In the genomic region with DNA sequence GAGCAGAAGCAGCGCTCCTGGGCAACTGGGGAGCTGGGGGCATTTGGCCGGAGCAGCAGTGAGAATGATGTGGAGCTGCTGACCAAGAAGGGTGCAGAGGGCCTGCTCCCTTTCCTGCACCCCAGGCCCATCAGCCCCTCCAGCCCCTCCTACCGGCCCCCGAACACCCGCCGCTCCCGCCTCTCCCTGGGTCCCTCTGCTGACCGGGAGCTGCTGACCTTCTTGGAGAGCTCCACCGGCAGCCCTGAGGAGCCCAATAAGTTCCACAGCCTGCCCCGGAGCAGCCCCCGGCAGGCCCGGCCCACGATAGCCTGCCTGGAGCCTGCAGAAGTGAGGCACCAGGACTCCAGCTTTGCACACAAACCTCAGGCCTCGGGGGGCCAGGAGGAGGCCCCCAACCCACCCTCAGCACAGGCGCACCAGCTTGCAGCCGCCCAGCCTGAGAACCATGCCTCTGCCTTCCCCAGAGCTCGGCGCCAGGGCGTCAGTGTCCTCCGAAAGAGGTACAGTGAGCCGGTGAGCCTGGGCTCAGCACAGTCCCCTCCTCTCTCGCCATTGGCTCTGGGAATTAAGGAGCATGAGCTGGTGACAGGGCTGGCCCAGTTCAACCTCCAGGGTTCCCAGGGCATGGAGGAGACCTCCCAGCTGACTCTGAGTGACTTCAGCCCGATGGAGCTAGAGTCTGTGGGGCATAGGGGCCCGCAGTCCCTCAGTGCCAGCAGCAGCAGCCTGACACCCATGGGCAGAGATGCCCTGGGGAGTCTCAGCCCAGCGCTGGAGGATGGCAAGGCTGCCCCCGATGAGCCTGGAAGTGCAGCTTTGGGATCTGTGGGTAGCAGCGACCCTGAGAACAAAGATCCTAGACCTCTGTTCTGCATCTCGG, we compare ENCODE assay signal across 18 cellular contexts. TPM values are rescaled to one million over a fixed set of nuclear protein-coding genes. Genes with fewer than 3 reads are reported as not detected.
DNase-seq lines count a peak whose midpoint lies in the region; ATAC-seq, FAIRE-seq and TF ChIP-seq lines count a peak whose summit lies in the region.
"Had no signal": no experiment of that assay in that cellular context is flagged by ENCODE, and none has a peak within 500 bp of the region (broad histone marks: within the 10 kb centered on the region; RNA-seq: fewer than 3 reads in every experiment).

No MANE protein-coding gene starts in this region.

- POLR2A ChIA-PET in HepG2 (lab: Yijun Ruan, JAX) = no interaction called here

- H4K20me1 ChIP-seq in HepG2 (ENCODE audit: insufficient read depth, low read length) = no peaks in the 10 kb centered on the region
- H4K20me1 ChIP-seq: BLaER1 had no signal

- no peak for TF ChIP-seq EP300 in HepG2 (IDR thresholded peaks at IDR 0.05; ENCODE audit: low read depth in 2 of 2, low read length in 2 of 2)
- no peak for TF ChIP-seq EP300 in HepG2 (CRISPR knock-in tag; IDR thresholded peaks at IDR 0.05; ENCODE audit: borderline replicate concordance)

- no peak for FAIRE-seq in HepG2 (lab: Jason Lieb, UNC)
- FAIRE-seq: GM12892, GM18507 had no signal

- H3K9ac ChIP-seq in HepG2 (ENCODE audit: insufficient read depth, low read depth, low read length) = no peak overlapping the region
- H3K9ac ChIP-seq: BLaER1 had no signal

- no peak overlapping the region for H2AFZ ChIP-seq in HepG2 (ENCODE audit: low read length)

- DNase-seq in activated effector memory CD4-positive, alpha-beta T cell treated with anti-CD3 and anti-CD28 coated beads, Interleukin-2, amount 50 U/mL, for 16 hours = peak; percentile 38
- no peak for DNase-seq in activated effector memory CD4-positive, alpha-beta T cell treated with Interleukin-2 at 50 U/mL for 16 hours
- DNase-seq in H7 (peak; percentile 56), HepG2 (ENCODE audit: low spot score) (no peak), spleen (peak; percentile 61), right cardiac atrium (no peak), RPMI8226 (no peak)
- DNase-seq: 8988T, DMS153, DMS79, GDM1, HFFc6 had no signal

- intact Hi-C loops in HepG2 (cut with micrococcal nuclease; ENCODE audit: unreplicated experiment) (no loop called here), spleen (cut with DNase I; ENCODE audit: low total_unique reads) (no loop called here), right cardiac atrium (cut with DNase I) (no loop called here)

- H3K9me3 ChIP-seq in HepG2 (ENCODE audit: low read length) (no peaks in the 10 kb centered on the region), spleen (no peaks in the 10 kb centered on the region), right cardiac atrium (ENCODE audit: control insufficient read depth, low read length) (no peaks in the 10 kb centered on the region)
- H3K9me3 ChIP-seq: BLaER1 had no signal

- H3K27me3 ChIP-seq in H7 (ENCODE audit: control insufficient read depth, insufficient read depth, low read length) (no peaks in the 10 kb centered on the region), HepG2 (ENCODE audit: control insufficient read depth in 1 of 2, insufficient read depth in 2 of 2, low read length in 2 of 2) (no peaks in the 10 kb centered on the region; a peak in 2 of 5 replicates), spleen (replicated peaks in 1 of 7) (no peaks in the 10 kb centered on the region), right cardiac atrium (ENCODE audit: control insufficient read depth, insufficient read depth) (no peaks in the 10 kb centered on the region)
- H3K27me3 ChIP-seq: BLaER1 had no signal

- CTCF ChIA-PET in HepG2 (lab: Yijun Ruan, JAX; ENCODE audit: low intra/inter-chr PET ratio, low total read pairs) = no interaction called here

- H3K4me3 ChIP-seq in H7 (ENCODE audit: insufficient read depth, low read depth, low read length) (no peak overlapping the region), HepG2 (replicated peaks in 1 of 3; ENCODE audit: insufficient read depth in 1 of 3, low read depth in 2 of 3, low read length in 3 of 3) (no peak overlapping the region), spleen (no peak overlapping the region), right cardiac atrium (ENCODE audit: low read length) (no peak overlapping the region)
- H3K4me3 ChIP-seq: BLaER1 had no signal

- no TSS peak for BruUV-seq in HepG2 (replicated peaks; lab: Mats Ljungman, UMichigan)

- no peaks in the 10 kb centered on the region for H3K79me2 ChIP-seq in HepG2 (ENCODE audit: insufficient read depth, low read length)

- WGBS in HepG2 (ENCODE audit: low lambda C conversion rate) = 70% methylated on average over 12 of the region's 28 CpGs
- 86 to 95% (median 90%) methylated on average over 16 to 28 of the region's 28 CpGs for WGBS in spleen, 5 donors
- WGBS in right cardiac atrium = 91% methylated on average over 28 of the region's 28 CpGs

- H3K4me1 ChIP-seq in HepG2 (ENCODE audit: insufficient read depth, low read length) (peaks cover 6% of the 10 kb centered on the region; the same call in 1 of the 2 replicates), spleen (no peaks in the 10 kb centered on the region), right cardiac atrium (ENCODE audit: control insufficient read depth, insufficient read depth, low read length) (no peaks in the 10 kb centered on the region)
- H3K4me1 ChIP-seq: BLaER1 had no signal

- no peak for TF ChIP-seq POLR2A in HepG2 (IDR thresholded peaks at IDR 0.05; ENCODE audit: insufficient read depth in 1 of 2, low read depth in 2 of 2, low read length in 2 of 2)
- TF ChIP-seq POLR2A in spleen (IDR thresholded peaks at IDR 0.05) = no peak

- ATAC-seq in HepG2 (peak; percentile 26; the same call in 1 of the 3 replicates), GM18861 (IDR thresholded peaks at IDR 0.05; ENCODE audit: unreplicated experiment) (no peak), right cardiac atrium (no peak)
- ATAC-seq: HCT116 had no signal

- H3K4me2 ChIP-seq in HepG2 (ENCODE audit: low read depth, low read length) = no peak overlapping the region
- H3K4me2 ChIP-seq: BLaER1 had no signal

- no peak for TF ChIP-seq RAD21 in HepG2 (CRISPR knock-in tag; IDR thresholded peaks at IDR 0.05)

- in situ Hi-C loops in HepG2 (cut with HindIII; ENCODE audit: extremely low pct_ligation_motif_present, low pct_unique_long_range_greater_than_20kb) = no loop called here

- TF ChIP-seq CTCF in HepG2 (CRISPR knock-in tag; IDR thresholded peaks at IDR 0.05) (no peak), spleen (IDR thresholded peaks at IDR 0.05 in 8 of 11, conservative IDR thresholded peaks at IDR 0.05 in 3 of 11) (no peak)

- H3K27ac ChIP-seq in HepG2 (ENCODE audit: extremely low read length, insufficient read depth, low read length) (no peak overlapping the region), spleen (no peak overlapping the region), right cardiac atrium (ENCODE audit: low read length) (no peak overlapping the region)
- H3K27ac ChIP-seq: BLaER1 had no signal

- H3K36me3 ChIP-seq in H7 (replicated peaks; ENCODE audit: control insufficient read depth, insufficient read depth, low read length) (peaks cover 20% of the 10 kb centered on the region), HepG2 (replicated peaks in 1 of 2; ENCODE audit: control insufficient read depth in 1 of 2, insufficient read depth in 2 of 2, low read length in 2 of 2) (no peaks in the 10 kb centered on the region), spleen (peaks cover 0 to 55% (median 5%) of the 10 kb centered on the region in 6 donors)
- H3K36me3 ChIP-seq: BLaER1 had no signal

TF ChIP-seq in HepG2, 621 proteins besides CTCF, POLR2A, EP300 and RAD21:
- no peak for TF ChIP-seq CSRNP1 (CRISPR knock-in tag; IDR thresholded peaks at IDR 0.05)

RNA-seq across cellular contexts. Expression of gene FHDC1, which starts 38.9 kb away (rescaled TPM):
- 4.6 and 4.9 TPM in 2 replicates for total RNA-seq in H7 (2014; rRNA removed; shearing (Covaris generic))
- 0.03 and 0.07 TPM in 2 replicates for total RNA-seq in HepG2 (2016; rRNA removed; fragmentation: Illumina TruSeq; extraction: Trizol)
- not detected in 2 replicates for total RNA-seq in HepG2 (2016; cell fraction: cytosol; rRNA removed; fragmentation: Illumina TruSeq; extraction: Trizol; ENCODE audit: low read depth)
- 0.03 and 0.04 TPM in 2 replicates for total RNA-seq in HepG2 (2016; cell fraction: insoluble cytoplasmic fraction; rRNA removed; fragmentation: Illumina TruSeq; extraction: Trizol)
- 0.03 and 0.06 TPM in 2 replicates for total RNA-seq in HepG2 (2016; cell fraction: membrane; rRNA removed; fragmentation: Illumina TruSeq; extraction: Trizol)
- 0.12 and 0.19 TPM in 2 replicates for total RNA-seq in HepG2 (2016; cell fraction: nucleus; rRNA removed; fragmentation: Illumina TruSeq; extraction: Trizol)
- 0.15 and 0.21 TPM in 2 replicates for polyA plus RNA-seq in HepG2 (2011; rRNA removed)
- polyA plus RNA-seq in HepG2 (2011; cell fraction: cytosol; rRNA removed) = 0.04 and 0.06 TPM in 2 replicates
- polyA plus RNA-seq in HepG2 (2011; cell fraction: nucleus; rRNA removed) = 0.63 and 1.1 TPM in 2 replicates
- 0.13 and 0.61 TPM in 2 replicates for polyA plus RNA-seq in HepG2 (2012)
- not detected in 2 replicates for polyA plus RNA-seq in HepG2 (2016; cell fraction: cytosol; fragmentation: Illumina TruSeq; extraction: Trizol; ENCODE audit: low read depth)
- 0.04 TPM in 1 of 2 replicates, not detected in the other for polyA plus RNA-seq in HepG2 (2016; cell fraction: insoluble cytoplasmic fraction; fragmentation: Illumina TruSeq; extraction: Trizol; ENCODE audit: low read depth)
- 0.02 TPM in 1 of 2 replicates, not detected in the other for polyA plus RNA-seq in HepG2 (2016; cell fraction: membrane; fragmentation: Illumina TruSeq; extraction: Trizol; ENCODE audit: low read depth)
- polyA plus RNA-seq in HepG2 (2016; cell fraction: nucleus; fragmentation: Illumina TruSeq; extraction: Trizol; ENCODE audit: insufficient read depth, low read depth) = 0.45 TPM in 2 replicates
- 0.16 and 0.23 TPM in 2 replicates for polyA minus RNA-seq in HepG2 (2011; rRNA and poly(A)+ RNA removed; ENCODE audit: low replicate concordance)
- polyA minus RNA-seq in HepG2 (2011; cell fraction: cytosol; rRNA and poly(A)+ RNA removed) = not detected in 2 replicates
- polyA minus RNA-seq in HepG2 (2011; cell fraction: nucleus; rRNA and poly(A)+ RNA removed) = 0.13 and 0.25 TPM in 2 replicates
- total RNA-seq in spleen = 10 to 100 TPM in 4 of 7 donors, 1 to 10 TPM in 3; 5.5 to 14.3 (median 11.1) TPM
- polyA plus RNA-seq in spleen = 1 to 10 TPM in 2 of 3 donors, under 1 TPM in 1; 0.82 to 2.4 (median 1.1) TPM
- total RNA-seq in right cardiac atrium = 1 to 10 TPM in 2 of 4 donors, under 1 TPM in 2; 0.37 to 1.3 (median 0.77) TPM
- polyA plus RNA-seq in right cardiac atrium = 0.25 TPM
- polyA plus RNA-seq: CD14-positive monocyte had no signal

Comparison
In these comparisons a context has a peak if more than half of its experiments do, and no peak if none do; other contexts are left out.
1. DNase-seq: peak in activated effector memory CD4-positive, alpha-beta T cell treated with anti-CD3 and anti-CD28 coated beads, Interleukin-2, amount 50 U/mL, for 16 hours (single experiment), H7 (single experiment) and spleen (single experiment); none in activated effector memory CD4-positive, alpha-beta T cell treated with Interleukin-2 at 50 U/mL for 16 hours (single experiment), HepG2 (single experiment), right cardiac atrium (0 of 3) and RPMI8226 (single experiment).